In the genomic region with DNA sequence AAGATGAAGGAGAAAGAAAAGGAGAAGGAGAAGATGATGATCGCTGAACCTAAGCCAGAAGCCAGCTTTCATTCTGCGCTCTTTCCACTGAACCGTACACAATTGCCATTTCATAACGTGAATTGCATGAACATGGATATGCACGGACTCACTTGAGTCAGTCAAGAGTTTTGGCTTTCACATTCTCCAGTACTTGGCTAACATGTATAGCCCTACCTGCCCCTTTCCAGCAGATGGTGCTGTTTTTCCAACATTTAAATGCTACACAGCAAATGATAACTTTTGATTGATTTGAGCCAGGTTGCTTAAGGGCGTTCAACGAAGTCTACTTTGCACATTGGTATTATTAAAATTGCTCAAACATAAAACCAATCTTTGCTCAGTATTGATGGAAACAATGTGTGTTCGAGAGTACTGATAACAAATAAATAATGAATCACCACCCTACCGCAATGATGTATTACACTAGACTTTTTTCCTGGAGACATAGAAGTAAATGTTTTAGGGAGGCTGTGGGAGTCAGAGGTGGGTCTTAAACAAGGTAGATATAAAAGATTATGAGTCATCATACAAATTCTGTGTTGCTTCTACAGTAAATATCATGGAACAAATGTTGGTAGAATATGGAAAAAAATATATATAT, we compare ENCODE assay signal across 8 cellular contexts.
DNase-seq lines count a peak whose midpoint lies in the region; ATAC-seq, FAIRE-seq and TF ChIP-seq lines count a peak whose summit lies in the region.

No MANE protein-coding gene starts in this region.

- POLR2A ChIA-PET in activated CD8-positive, alpha-beta T cell treated with anti-CD3 and anti-CD28 coated beads for 36 hours (lab: Charles Lee): no interaction called here

- DNase-seq in D721Med (ENCODE audit: insufficient read length, low spot score) (no peak), NCI-H2081 (lab: John Stamatoyannopoulos, UW) (peak; percentile 65 to 69), Right ventricle myocardium superior (no peak), putamen (ENCODE audit: low spot score) (peak; percentile 58)
- peak; percentile 11 for DNase-seq in activated CD8-positive, alpha-beta T cell treated with anti-CD3 and anti-CD28 coated beads for 36 hours
- no peak for DNase-seq in effector memory CD4-positive, alpha-beta T cell

- intact Hi-C loops in activated CD8-positive, alpha-beta T cell treated with anti-CD3 and anti-CD28 coated beads for 36 hours (cut with micrococcal nuclease): no loop called here
- intact Hi-C loops in Right ventricle myocardium superior (cut with DNase I): no loop called here

- no peaks in the 10 kb centered on the region for H3K9me3 ChIP-seq in effector memory CD4-positive, alpha-beta T cell (ENCODE audit: control insufficient read depth, low read length)

- peak; percentile 96 for TF ChIP-seq CTCF in D721Med (IDR thresholded peaks at IDR 0.05; ENCODE audit: insufficient read depth, missing control alignments)
- TF ChIP-seq CTCF in activated CD8-positive, alpha-beta T cell treated with anti-CD3 and anti-CD28 coated beads for 36 hours (IDR thresholded peaks at IDR 0.05): peak; percentile 68

- no peaks in the 10 kb centered on the region for H3K27me3 Mint-ChIP-seq in activated CD8-positive, alpha-beta T cell treated with anti-CD3 and anti-CD28 coated beads for 36 hours

- H3K4me1 ChIP-seq in effector memory CD4-positive, alpha-beta T cell (ENCODE audit: control insufficient read depth, insufficient read depth, low read length, poor library complexity, severe bottlenecking): no peaks in the 10 kb centered on the region

- no peak overlapping the region for H3K27ac ChIP-seq in effector memory CD4-positive, alpha-beta T cell (ENCODE audit: insufficient read depth, low read length, poor library complexity, severe bottlenecking)

- H3K4me3 Mint-ChIP-seq in activated CD8-positive, alpha-beta T cell treated with anti-CD3 and anti-CD28 coated beads for 36 hours: no peak overlapping the region

- H3K36me3 Mint-ChIP-seq in activated CD8-positive, alpha-beta T cell treated with anti-CD3 and anti-CD28 coated beads for 36 hours (ENCODE audit: low read depth): no peaks in the 10 kb centered on the region

- no peaks in the 10 kb centered on the region for H3K27me3 ChIP-seq in effector memory CD4-positive, alpha-beta T cell (replicated peaks; ENCODE audit: control insufficient read depth, insufficient read depth, low read length, poor library complexity, severe bottlenecking)

- CTCF ChIA-PET in activated CD8-positive, alpha-beta T cell treated with anti-CD3 and anti-CD28 coated beads for 36 hours (lab: Charles Lee): interaction anchor here (0.7 to 1.6 kb wide), 5 partner anchors 22 to 324 kb away, joined by 3 to 4 read pairs (median 3); no protein-coding TSS in a partner anchor

- no peaks in the 10 kb centered on the region for H3K9me3 Mint-ChIP-seq in activated CD8-positive, alpha-beta T cell treated with anti-CD3 and anti-CD28 coated beads for 36 hours

- peak; percentile 96 for ATAC-seq in GM18868 (IDR thresholded peaks at IDR 0.05; ENCODE audit: unreplicated experiment)
- peak; percentile 73 for ATAC-seq in HG03045 (IDR thresholded peaks at IDR 0.05; ENCODE audit: unreplicated experiment)
- peak; percentile 45 for ATAC-seq in activated CD8-positive, alpha-beta T cell treated with anti-CD3 and anti-CD28 coated beads for 36 hours
- ATAC-seq in Right ventricle myocardium superior (ENCODE audit: poor library complexity): peak; percentile 93

- no peaks in the 10 kb centered on the region for H3K4me1 Mint-ChIP-seq in activated CD8-positive, alpha-beta T cell treated with anti-CD3 and anti-CD28 coated beads for 36 hours (ENCODE audit: low read depth)

- H3K27ac Mint-ChIP-seq in activated CD8-positive, alpha-beta T cell treated with anti-CD3 and anti-CD28 coated beads for 36 hours: no peak overlapping the region

- no peaks in the 10 kb centered on the region for H3K36me3 ChIP-seq in effector memory CD4-positive, alpha-beta T cell (ENCODE audit: control insufficient read depth, insufficient read depth, low read length)

- no peak overlapping the region for H3K4me3 ChIP-seq in effector memory CD4-positive, alpha-beta T cell (ENCODE audit: insufficient read depth, low read depth, low read length, poor library complexity, severe bottlenecking)

- FAIRE-seq in D721Med (lab: Jason Lieb, UNC): no peak

Comparison
In these comparisons a context has a peak if more than half of its experiments do, and no peak if none do; other contexts are left out.
1. DNase-seq: peak in NCI-H2081 (2 of 2), activated CD8-positive, alpha-beta T cell treated with anti-CD3 and anti-CD28 coated beads for 36 hours (single experiment) and putamen (single experiment); none in D721Med (single experiment), Right ventricle myocardium superior (single experiment) and effector memory CD4-positive, alpha-beta T cell (0 of 3).
2. ATAC-seq: peak in every context shown above with its lines; median percentile 96 in GM18868; 93 in Right ventricle myocardium superior; 73 in HG03045; 45 in activated CD8-positive, alpha-beta T cell treated with anti-CD3 and anti-CD28 coated beads for 36 hours.